ENCODE assay signal across 23 cellular contexts in the genomic region with DNA sequence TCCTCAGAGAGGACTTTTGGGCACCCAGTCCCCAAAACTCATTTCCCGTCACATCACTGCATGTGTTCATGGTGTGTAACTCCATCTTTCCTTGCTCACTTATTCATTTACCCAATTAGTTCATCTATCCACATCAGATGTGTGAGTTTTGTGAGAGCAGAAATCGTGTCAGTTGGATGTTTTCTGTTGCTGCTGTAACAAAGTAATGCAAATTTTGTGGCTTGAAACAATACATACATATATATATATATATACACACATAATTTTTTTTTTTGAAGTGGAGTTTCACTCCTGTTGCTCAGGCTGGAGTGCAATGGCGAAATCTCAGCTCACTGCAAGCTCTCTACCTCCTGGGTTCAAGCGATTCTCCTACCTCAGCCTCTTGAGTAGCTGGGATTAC.
"Had no signal": no experiment of that assay in that cellular context is flagged by ENCODE, and none has a peak within 500 bp of the region (broad histone marks: within the 10 kb centered on the region; RNA-seq: fewer than 3 reads in every experiment).

No MANE protein-coding gene starts in this region.

- H3K9ac ChIP-seq: neural progenitor cell had no signal

- H2AFZ ChIP-seq: neural progenitor cell had no signal

- H3K27ac Mint-ChIP-seq: activated naive CD8-positive, alpha-beta T cell; activated T-cell treated with anti-CD3 and anti-CD28 coated beads, Interleukin-2, amount 50 U/mL, for 72 hours; dendritic cell treated with granulocyte-macrophage colony-stimulating factor and Interleukin-4, amounts not matched to agents 40 ng/mL and 50 ng/mL, for 4 days; endodermal cell; natural killer cell; neural progenitor cell had no signal

- H3K9me3 ChIP-seq: right atrium auricular region, thoracic aorta, vagina had no signal

- H3K9me3 Mint-ChIP-seq: activated T-cell treated with anti-CD3 and anti-CD28 coated beads, Interleukin-2, amount 50 U/mL, for 72 hours; central memory CD8-positive, alpha-beta T cell; natural killer cell had no signal

- DNase-seq: activated CD4-positive, alpha-beta T cell treated with anti-CD3 and anti-CD28 coated beads for 4 hours; activated CD4-positive, alpha-beta T cell treated with anti-CD3 and anti-CD28 coated beads, Interleukin-2, amount 50 U/mL, for 4 hours; activated naive CD4-positive, alpha-beta T cell treated with Interleukin-2 at 50 U/mL for 16 hours; activated T-cell treated with anti-CD3 and anti-CD28 coated beads for 4 hours; activated T-cell treated with anti-CD3 and anti-CD28 coated beads, Interleukin-2, amount 50 U/mL, for 72 hours; anterior cingulate cortex; endodermal cell; foreskin fibroblast; head of caudate nucleus; midbrain; natural killer cell; occipital lobe; spleen; stimulated activated naive CD4-positive, alpha-beta T cell; trophoblast cell had no signal

- H3K36me3 Mint-ChIP-seq: activated naive CD8-positive, alpha-beta T cell; natural killer cell; neural progenitor cell had no signal

- H3K4me3 ChIP-seq: neural progenitor cell, right atrium auricular region, spleen, thoracic aorta, vagina had no signal

- ATAC-seq: activated T-cell treated with anti-CD3 and anti-CD28 coated beads, Interleukin-2, amount 50 U/mL, for 72 hours; esophagus mucosa; natural killer cell had no signal

- H3K27me3 ChIP-seq: neural progenitor cell, right atrium auricular region, spleen, vagina had no signal

- H3K4me3 Mint-ChIP-seq: activated naive CD8-positive, alpha-beta T cell; activated T-cell treated with anti-CD3 and anti-CD28 coated beads, Interleukin-2, amount 50 U/mL, for 72 hours; central memory CD8-positive, alpha-beta T cell; dendritic cell treated with granulocyte-macrophage colony-stimulating factor and Interleukin-4, amounts not matched to agents 40 ng/mL and 50 ng/mL, for 4 days; endodermal cell; natural killer cell; neural progenitor cell had no signal

- H3K4me1 Mint-ChIP-seq: central memory CD8-positive, alpha-beta T cell; natural killer cell had no signal

- H3K27ac ChIP-seq: neural progenitor cell, right atrium auricular region, spleen, thoracic aorta, vagina had no signal

- H3K27me3 Mint-ChIP-seq: activated naive CD8-positive, alpha-beta T cell had no signal

- H3K36me3 ChIP-seq: neural progenitor cell, right atrium auricular region, spleen, thoracic aorta, vagina had no signal

- H3K4me2 ChIP-seq: neural progenitor cell had no signal

- H3K4me1 ChIP-seq: vagina had no signal
